In the genomic region with DNA sequence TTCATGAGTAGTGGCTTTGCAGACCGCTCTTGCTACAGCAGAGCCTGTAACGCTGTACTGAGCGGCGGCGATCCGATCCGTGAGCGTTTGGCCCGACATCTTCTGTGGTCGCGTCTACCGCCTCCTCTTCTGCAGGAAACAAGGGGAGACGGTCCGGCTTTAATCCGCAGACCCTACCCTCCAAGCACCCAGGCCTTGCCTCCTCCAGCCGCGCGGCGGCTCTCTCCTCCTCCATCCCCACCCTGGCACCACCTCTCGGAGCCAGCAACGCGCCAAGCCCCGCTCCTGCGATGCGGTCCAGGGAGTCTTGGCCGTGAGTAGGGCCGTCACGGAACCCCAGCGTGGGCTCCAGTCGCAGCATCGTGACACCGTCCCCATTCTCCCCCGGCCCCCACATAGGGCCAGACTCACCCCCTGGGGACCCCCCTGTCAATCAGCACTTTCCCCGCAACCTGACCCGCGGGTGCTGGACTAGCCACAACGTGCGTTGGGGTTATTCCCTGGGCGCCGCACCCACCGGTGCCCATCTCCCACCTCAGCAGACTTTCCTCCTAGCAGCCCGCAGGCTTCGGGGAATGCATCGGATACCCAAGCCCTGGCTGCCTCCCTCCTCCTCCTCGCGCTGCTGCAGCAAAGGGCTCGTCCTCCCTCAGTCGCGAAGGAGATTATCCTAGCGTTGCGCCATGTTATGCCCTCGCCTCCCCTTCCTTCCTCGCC, we compare ENCODE assay signal across 7 cellular contexts.
DNase-seq lines count a peak whose midpoint lies in the region; ATAC-seq and TF ChIP-seq lines count a peak whose summit lies in the region.

No MANE protein-coding gene starts in this region.

- H3K36me3 ChIP-seq in HEK293 (ENCODE audit: control insufficient read depth in 2 of 2, insufficient read depth in 1 of 2, low read length in 2 of 2) = no peaks in the 10 kb centered on the region; a peak in 1 of 3 replicates
- no peaks in the 10 kb centered on the region for H3K36me3 ChIP-seq in iPS-15b (ENCODE audit: control insufficient read depth, insufficient read depth, low read length)
- no peaks in the 10 kb centered on the region for H3K36me3 ChIP-seq in stomach smooth muscle (ENCODE audit: control insufficient read depth in 2 of 2, insufficient read depth in 2 of 2, low read length in 2 of 2)

- CTCF ChIA-PET in HEK293 (lab: Yijun Ruan, JAX) = interaction anchor here (0.6 to 0.7 kb wide), 2 partner anchors 152 to 529 kb away, joined by 3 to 4 read pairs; no protein-coding TSS in a partner anchor

- H3K4me3 ChIP-seq in HEK293 (ENCODE audit: low read depth, low read length) = peak overlapping the region; percentile 77
- H3K4me3 ChIP-seq in iPS-15b (ENCODE audit: low read depth, low read length) = peak overlapping the region; percentile 77
- peak overlapping the region; percentile 35 to 68 for H3K4me3 ChIP-seq in stomach smooth muscle (ENCODE audit: low read length in 2 of 2)

- DNase-seq in HuH-7.5 (ENCODE audit: low spot score) = no peak

- H3K9me3 ChIP-seq in HEK293 (ENCODE audit: control insufficient read depth, insufficient read depth, low read depth, low read length) = no peaks in the 10 kb centered on the region
- H3K9me3 ChIP-seq in iPS-15b (ENCODE audit: control insufficient read depth, insufficient read depth, low read length) = no peaks in the 10 kb centered on the region
- no peaks in the 10 kb centered on the region for H3K9me3 ChIP-seq in stomach smooth muscle (ENCODE audit: control insufficient read depth in 2 of 2, low read length in 2 of 2)

- H3K9ac ChIP-seq in iPS-15b (ENCODE audit: low read depth, low read length) (no peak overlapping the region), stomach smooth muscle (ENCODE audit: low read length in 2 of 2) (no peak overlapping the region)

- H3K27me3 ChIP-seq in iPS-15b (ENCODE audit: control insufficient read depth, insufficient read depth, low read length) = peaks cover 42% of the 10 kb centered on the region
- H3K27me3 ChIP-seq in stomach smooth muscle (ENCODE audit: control insufficient read depth in 1 of 2, insufficient read depth in 2 of 2, low read length in 2 of 2) = peaks cover 16 to 32% of the 10 kb centered on the region in 2 donors

- H3K4me1 ChIP-seq in HEK293 (ENCODE audit: control insufficient read depth, insufficient read depth, low read length) (no peaks in the 10 kb centered on the region), iPS-15b (ENCODE audit: control insufficient read depth, insufficient read depth, low read length) (no peaks in the 10 kb centered on the region), stomach smooth muscle (ENCODE audit: control insufficient read depth, insufficient read depth, low read length) (peaks cover 12% of the 10 kb centered on the region)

- no peak for ATAC-seq in HG03439 (IDR thresholded peaks at IDR 0.05; ENCODE audit: unreplicated experiment)
- no peak for ATAC-seq in GM18870 (IDR thresholded peaks at IDR 0.05; ENCODE audit: unreplicated experiment)

- TF ChIP-seq CTCF in HEK293 (tag by site-specific recombination; IDR thresholded peaks at IDR 0.05) = 0 out of 2 replicates have a peak, but pooled peaks have one; percentile 11

- POLR2A ChIA-PET in HEK293 (lab: Yijun Ruan, JAX) = no interaction called here

- H3K27ac ChIP-seq in HEK293 (ENCODE audit: extremely low read depth, low read depth, low read length) = peak overlapping the region; percentile 52; the same call in 1 of the 2 replicates
- peak overlapping the region; percentile 77 for H3K27ac ChIP-seq in angular gyrus (ENCODE audit: low read depth, low read length)
- H3K27ac ChIP-seq in stomach smooth muscle (ENCODE audit: low read length) = no peak overlapping the region

TF ChIP-seq in HEK293, 187 proteins besides CTCF, POLR2A, EP300 and RAD21 (continues in another document):
- TF ChIP-seq MEIS1 (CRISPR knock-in tag; IDR thresholded peaks at IDR 0.05; ENCODE audit: borderline replicate concordance) (no peak), ZNF155 (tag by site-specific recombination; IDR thresholded peaks at IDR 0.05) (no peak), FEZF1 (tag by site-specific recombination; IDR thresholded peaks at IDR 0.05) (no peak), ZNF132 (tag by site-specific recombination; IDR thresholded peaks at IDR 0.05; ENCODE audit: borderline replicate concordance) (no peak), ZNF501 (tag by site-specific recombination; IDR thresholded peaks at IDR 0.05) (no peak; the same call in 1 of the 2 replicates), ZNF785 (tag by site-specific recombination; IDR thresholded peaks at IDR 0.05) (no peak), ZNF174 (tag by site-specific recombination; IDR thresholded peaks at IDR 0.05) (no peak), SP7 (tag by site-specific recombination; IDR thresholded peaks at IDR 0.05) (0 out of 2 replicates have a peak, but pooled peaks have one; percentile 15), ZEB2 (tag by site-specific recombination; IDR thresholded peaks at IDR 0.05) (no peak), ZNF23 (tag by site-specific recombination; IDR thresholded peaks at IDR 0.05; ENCODE audit: borderline replicate concordance) (no peak), GLIS2 (tag by site-specific recombination; IDR thresholded peaks at IDR 0.05) (peak; percentile 94), ZNF701 (tag by site-specific recombination; IDR thresholded peaks at IDR 0.05) (no peak), KLF7 (tag by site-specific recombination; IDR thresholded peaks at IDR 0.05; ENCODE audit: borderline replicate concordance) (no peak), KLF1 (tag by site-specific recombination; IDR thresholded peaks at IDR 0.05) (no peak)
- TF ChIP-seq, protein P1, sequence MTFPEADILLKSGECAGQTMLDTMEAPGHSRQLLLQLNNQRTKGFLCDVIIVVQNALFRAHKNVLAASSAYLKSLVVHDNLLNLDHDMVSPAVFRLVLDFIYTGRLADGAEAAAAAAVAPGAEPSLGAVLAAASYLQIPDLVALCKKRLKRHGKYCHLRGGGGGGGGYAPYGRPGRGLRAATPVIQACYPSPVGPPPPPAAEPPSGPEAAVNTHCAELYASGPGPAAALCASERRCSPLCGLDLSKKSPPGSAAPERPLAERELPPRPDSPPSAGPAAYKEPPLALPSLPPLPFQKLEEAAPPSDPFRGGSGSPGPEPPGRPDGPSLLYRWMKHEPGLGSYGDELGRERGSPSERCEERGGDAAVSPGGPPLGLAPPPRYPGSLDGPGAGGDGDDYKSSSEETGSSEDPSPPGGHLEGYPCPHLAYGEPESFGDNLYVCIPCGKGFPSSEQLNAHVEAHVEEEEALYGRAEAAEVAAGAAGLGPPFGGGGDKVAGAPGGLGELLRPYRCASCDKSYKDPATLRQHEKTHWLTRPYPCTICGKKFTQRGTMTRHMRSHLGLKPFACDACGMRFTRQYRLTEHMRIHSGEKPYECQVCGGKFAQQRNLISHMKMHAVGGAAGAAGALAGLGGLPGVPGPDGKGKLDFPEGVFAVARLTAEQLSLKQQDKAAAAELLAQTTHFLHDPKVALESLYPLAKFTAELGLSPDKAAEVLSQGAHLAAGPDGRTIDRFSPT (tag by site-specific recombination; IDR thresholded peaks at IDR 0.05) = no peak
- TF ChIP-seq, protein P2, sequence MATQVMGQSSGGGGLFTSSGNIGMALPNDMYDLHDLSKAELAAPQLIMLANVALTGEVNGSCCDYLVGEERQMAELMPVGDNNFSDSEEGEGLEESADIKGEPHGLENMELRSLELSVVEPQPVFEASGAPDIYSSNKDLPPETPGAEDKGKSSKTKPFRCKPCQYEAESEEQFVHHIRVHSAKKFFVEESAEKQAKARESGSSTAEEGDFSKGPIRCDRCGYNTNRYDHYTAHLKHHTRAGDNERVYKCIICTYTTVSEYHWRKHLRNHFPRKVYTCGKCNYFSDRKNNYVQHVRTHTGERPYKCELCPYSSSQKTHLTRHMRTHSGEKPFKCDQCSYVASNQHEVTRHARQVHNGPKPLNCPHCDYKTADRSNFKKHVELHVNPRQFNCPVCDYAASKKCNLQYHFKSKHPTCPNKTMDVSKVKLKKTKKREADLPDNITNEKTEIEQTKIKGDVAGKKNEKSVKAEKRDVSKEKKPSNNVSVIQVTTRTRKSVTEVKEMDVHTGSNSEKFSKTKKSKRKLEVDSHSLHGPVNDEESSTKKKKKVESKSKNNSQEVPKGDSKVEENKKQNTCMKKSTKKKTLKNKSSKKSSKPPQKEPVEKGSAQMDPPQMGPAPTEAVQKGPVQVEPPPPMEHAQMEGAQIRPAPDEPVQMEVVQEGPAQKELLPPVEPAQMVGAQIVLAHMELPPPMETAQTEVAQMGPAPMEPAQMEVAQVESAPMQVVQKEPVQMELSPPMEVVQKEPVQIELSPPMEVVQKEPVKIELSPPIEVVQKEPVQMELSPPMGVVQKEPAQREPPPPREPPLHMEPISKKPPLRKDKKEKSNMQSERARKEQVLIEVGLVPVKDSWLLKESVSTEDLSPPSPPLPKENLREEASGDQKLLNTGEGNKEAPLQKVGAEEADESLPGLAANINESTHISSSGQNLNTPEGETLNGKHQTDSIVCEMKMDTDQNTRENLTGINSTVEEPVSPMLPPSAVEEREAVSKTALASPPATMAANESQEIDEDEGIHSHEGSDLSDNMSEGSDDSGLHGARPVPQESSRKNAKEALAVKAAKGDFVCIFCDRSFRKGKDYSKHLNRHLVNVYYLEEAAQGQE (tag by site-specific recombination; IDR thresholded peaks at IDR 0.05) = no peak
- TF ChIP-seq, protein P3, sequence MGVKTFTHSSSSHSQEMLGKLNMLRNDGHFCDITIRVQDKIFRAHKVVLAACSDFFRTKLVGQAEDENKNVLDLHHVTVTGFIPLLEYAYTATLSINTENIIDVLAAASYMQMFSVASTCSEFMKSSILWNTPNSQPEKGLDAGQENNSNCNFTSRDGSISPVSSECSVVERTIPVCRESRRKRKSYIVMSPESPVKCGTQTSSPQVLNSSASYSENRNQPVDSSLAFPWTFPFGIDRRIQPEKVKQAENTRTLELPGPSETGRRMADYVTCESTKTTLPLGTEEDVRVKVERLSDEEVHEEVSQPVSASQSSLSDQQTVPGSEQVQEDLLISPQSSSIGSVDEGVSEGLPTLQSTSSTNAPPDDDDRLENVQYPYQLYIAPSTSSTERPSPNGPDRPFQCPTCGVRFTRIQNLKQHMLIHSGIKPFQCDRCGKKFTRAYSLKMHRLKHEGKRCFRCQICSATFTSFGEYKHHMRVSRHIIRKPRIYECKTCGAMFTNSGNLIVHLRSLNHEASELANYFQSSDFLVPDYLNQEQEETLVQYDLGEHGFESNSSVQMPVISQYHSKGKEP (tag by site-specific recombination; IDR thresholded peaks at IDR 0.05) = no peak
